17 cellular contexts compared by ENCODE assay signal in genomic region chr1:220278991-220279390, GRCh38.
"Had no signal": no experiment of that assay in that cellular context is flagged by ENCODE, and none has a peak within 500 bp of the region (broad histone marks: within the 10 kb centered on the region; RNA-seq: fewer than 3 reads in every experiment).

No MANE protein-coding gene starts in this region.

- H3K36me3 ChIP-seq: heart right ventricle, pancreas, stomach, upper lobe of right lung had no signal

- H3K27ac ChIP-seq: body of pancreas, heart right ventricle, pancreas, stomach, testis, upper lobe of right lung, VCaP had no signal

- H3K27ac Mint-ChIP-seq: activated naive CD4-positive, alpha-beta T cell treated with anti-CD3 and anti-CD28 coated beads, Interleukin-2, amount 10 ng/mL, durations not matched to agents 7 days and 5 days; activated T-helper 2 cell treated with anti-CD3 and anti-CD28 coated beads, Interferon-gamma antibody, Interleukin-2, Interleukin-4, amounts not matched to agents 10 μg/mL and 5 μg/mL and 100 μg/mL, durations not matched to agents 14 hours and 24 hours and 36 hours; naive thymus-derived CD4-positive, alpha-beta T cell had no signal

- H3K9me3 ChIP-seq: body of pancreas, heart right ventricle, pancreas, stomach, testis, upper lobe of right lung had no signal

- DNase-seq: activated CD4-positive, alpha-beta T cell treated with anti-CD3 and anti-CD28 coated beads for 1 hour; activated CD4-positive, alpha-beta T cell treated with anti-CD3 and anti-CD28 coated beads, Interleukin-2, amount 50 U/mL, for 4 hours; activated naive CD4-positive, alpha-beta T cell treated with anti-CD3 and anti-CD28 coated beads, Interleukin-2, amount 10 ng/mL, durations not matched to agents 7 days and 5 days; body of pancreas; central memory CD4-positive, alpha-beta T cell; effector CD8-positive, alpha-beta T cell; heart right ventricle; naive thymus-derived CD4-positive, alpha-beta T cell; pancreas; stimulated activated CD4-positive, alpha-beta T cell treated with anti-CD3 and anti-CD28 coated beads, Interleukin-12 subunit alpha, Interleukin-12 subunit beta, amount 100 ng/mL, for 4 hours; stimulated activated CD4-positive, alpha-beta T cell treated with anti-CD3 and anti-CD28 coated beads, Interleukin-2, amount 100 ng/mL, for 24 hours; stomach; T-helper 1 cell; testis; upper lobe of right lung had no signal

- H3K4me1 ChIP-seq: body of pancreas, pancreas, stomach, testis, upper lobe of right lung had no signal

- H3K4me3 Mint-ChIP-seq: activated naive CD4-positive, alpha-beta T cell treated with anti-CD3 and anti-CD28 coated beads, Interleukin-2, amount 10 ng/mL, durations not matched to agents 7 days and 5 days; naive thymus-derived CD4-positive, alpha-beta T cell had no signal

- H3K9me3 Mint-ChIP-seq: activated naive CD4-positive, alpha-beta T cell treated with anti-CD3 and anti-CD28 coated beads, Interleukin-2, amount 10 ng/mL, durations not matched to agents 7 days and 5 days; activated T-helper 2 cell treated with anti-CD3 and anti-CD28 coated beads, Interferon-gamma antibody, Interleukin-2, Interleukin-4, amounts not matched to agents 10 μg/mL and 5 μg/mL and 100 μg/mL, durations not matched to agents 14 hours and 24 hours and 36 hours; naive thymus-derived CD4-positive, alpha-beta T cell had no signal

- ATAC-seq: body of pancreas; heart right ventricle; naive thymus-derived CD4-positive, alpha-beta T cell; pancreas; upper lobe of right lung had no signal

- H3K27me3 ChIP-seq: body of pancreas, pancreas, testis had no signal

- H3K36me3 Mint-ChIP-seq: activated naive CD4-positive, alpha-beta T cell treated with anti-CD3 and anti-CD28 coated beads, Interleukin-2, amount 10 ng/mL, durations not matched to agents 7 days and 5 days; naive thymus-derived CD4-positive, alpha-beta T cell had no signal

- H3K4me1 Mint-ChIP-seq: activated naive CD4-positive, alpha-beta T cell treated with anti-CD3 and anti-CD28 coated beads, Interleukin-2, amount 10 ng/mL, durations not matched to agents 7 days and 5 days; naive thymus-derived CD4-positive, alpha-beta T cell had no signal

- H3K4me3 ChIP-seq: body of pancreas, heart right ventricle, pancreas, stomach, testis, upper lobe of right lung had no signal
